Comparison of ENCODE assay signal across 39 cellular contexts in the genomic region with DNA sequence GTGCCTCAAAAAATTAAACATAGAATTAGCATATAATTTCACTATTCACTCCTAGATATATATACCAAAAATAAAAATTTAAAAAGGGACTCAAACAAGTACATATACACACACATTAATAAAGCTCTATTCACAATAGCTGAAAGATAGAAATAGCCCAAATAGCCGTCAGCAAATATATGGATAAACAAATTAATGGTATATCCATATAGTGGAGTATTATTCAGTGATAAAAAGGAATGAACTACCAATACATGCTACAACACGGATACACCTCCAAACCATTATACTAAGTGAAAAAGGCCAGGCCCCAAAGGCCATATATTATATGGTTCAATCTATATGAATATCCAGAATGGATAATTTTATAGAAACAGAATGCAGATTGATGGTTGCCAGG.
"Had no signal": no experiment of that assay in that cellular context is flagged by ENCODE, and none has a peak within 500 bp of the region (broad histone marks: within the 10 kb centered on the region; RNA-seq: fewer than 3 reads in every experiment).

No MANE protein-coding gene starts in this region.

- H3K4me3 ChIP-seq: adrenal gland, ascending aorta, body of pancreas, breast epithelium, cardiac muscle cell had no signal

- H3K9me3 ChIP-seq: adrenal gland, ascending aorta, body of pancreas, breast epithelium had no signal

- H3K4me1 Mint-ChIP-seq: activated naive CD4-positive, alpha-beta T cell treated with anti-CD3 and anti-CD28 coated beads, Interleukin-2, amount 10 ng/mL, durations not matched to agents 7 days and 5 days; activated naive CD4-positive, alpha-beta T cell treated with anti-CD3 and anti-CD28 coated beads, Interleukin-2, amount 50 U/mL, for 24 hours; activated naive CD8-positive, alpha-beta T cell treated with anti-CD3 and anti-CD28 coated beads for 36 hours; activated naive CD8-positive, alpha-beta T cell treated with anti-CD3 and anti-CD28 coated beads, Interleukin-2, amount 50 U/mL, for 24 hours had no signal

- H3K27me3 ChIP-seq: adrenal gland, ascending aorta, body of pancreas, brain microvascular endothelial cell, breast epithelium, cardiac muscle cell had no signal

- H3K4me1 ChIP-seq: adrenal gland, ascending aorta, body of pancreas, breast epithelium had no signal

- H3K9me3 Mint-ChIP-seq: activated naive CD4-positive, alpha-beta T cell treated with anti-CD3 and anti-CD28 coated beads for 36 hours; activated naive CD4-positive, alpha-beta T cell treated with anti-CD3 and anti-CD28 coated beads, Interleukin-2, amount 10 ng/mL, durations not matched to agents 7 days and 5 days; activated naive CD4-positive, alpha-beta T cell treated with anti-CD3 and anti-CD28 coated beads, Interleukin-2, amount 50 U/mL, for 24 hours; activated naive CD4-positive, alpha-beta T cell treated with anti-CD3 and anti-CD28 coated beads, Interleukin-2, amount 50 U/mL, for 72 hours; activated naive CD8-positive, alpha-beta T cell treated with anti-CD3 and anti-CD28 coated beads, Interleukin-2, amount 50 U/mL, for 24 hours; activated T-cell treated with anti-CD3 and anti-CD28 coated beads, Interleukin-2, amount 50 U/mL, for 24 hours; activated T-cell treated with anti-CD3 and anti-CD28 coated beads, Interleukin-2, amount 50 U/mL, for 4 hours; activated T-helper 1 cell treated with anti-CD3 and anti-CD28 coated beads, Interleukin-12 subunit alpha, Interleukin-12 subunit beta, Interleukin-2, Interleukin-4 antibody, amounts not matched to agents 30 ng/mL and 10 ng/mL and 1 ng/mL, durations not matched to agents 14 hours and 24 hours and 36 hours; activated T-helper 17 cell treated with anti-CD3 and anti-CD28 coated beads, Interleukin-2, amount 50 U/mL, for 72 hours; activated T-helper 2 cell treated with anti-CD3 and anti-CD28 coated beads, Interferon-gamma antibody, Interleukin-2, Interleukin-4, amounts not matched to agents 10 μg/mL and 5 μg/mL and 100 μg/mL, durations not matched to agents 14 hours and 24 hours and 36 hours; central memory CD8-positive, alpha-beta T cell had no signal

- H3K4me3 Mint-ChIP-seq: activated naive CD4-positive, alpha-beta T cell treated with anti-CD3 and anti-CD28 coated beads for 36 hours; activated naive CD4-positive, alpha-beta T cell treated with anti-CD3 and anti-CD28 coated beads, Interleukin-2, amount 10 ng/mL, durations not matched to agents 7 days and 5 days; activated naive CD4-positive, alpha-beta T cell treated with anti-CD3 and anti-CD28 coated beads, Interleukin-2, amount 50 U/mL, for 24 hours; activated naive CD8-positive, alpha-beta T cell; activated naive CD8-positive, alpha-beta T cell treated with anti-CD3 and anti-CD28 coated beads for 36 hours; activated naive CD8-positive, alpha-beta T cell treated with anti-CD3 and anti-CD28 coated beads, Interleukin-2, amount 10 ng/mL, durations not matched to agents 7 days and 5 days; activated naive CD8-positive, alpha-beta T cell treated with anti-CD3 and anti-CD28 coated beads, Interleukin-2, amount 50 U/mL, for 24 hours; activated T-cell treated with anti-CD3 and anti-CD28 coated beads, Interleukin-2, amount 50 U/mL, for 24 hours; activated T-cell treated with anti-CD3 and anti-CD28 coated beads, Interleukin-2, amount 50 U/mL, for 4 hours; activated T-helper 1 cell treated with anti-CD3 and anti-CD28 coated beads, Interleukin-12 subunit alpha, Interleukin-12 subunit beta, Interleukin-2, Interleukin-4 antibody, amounts not matched to agents 30 ng/mL and 10 ng/mL and 1 ng/mL, durations not matched to agents 14 hours and 24 hours and 36 hours; activated T-helper 17 cell treated with anti-CD3 and anti-CD28 coated beads, Interleukin-2, amount 50 U/mL, for 72 hours; brain; central memory CD8-positive, alpha-beta T cell had no signal

- H3K27ac Mint-ChIP-seq: activated naive CD4-positive, alpha-beta T cell treated with anti-CD3 and anti-CD28 coated beads for 36 hours; activated naive CD4-positive, alpha-beta T cell treated with anti-CD3 and anti-CD28 coated beads, Interleukin-2, amount 10 ng/mL, durations not matched to agents 7 days and 5 days; activated naive CD4-positive, alpha-beta T cell treated with anti-CD3 and anti-CD28 coated beads, Interleukin-2, amount 50 U/mL, for 24 hours; activated naive CD4-positive, alpha-beta T cell treated with anti-CD3 and anti-CD28 coated beads, Interleukin-2, amount 50 U/mL, for 72 hours; activated naive CD8-positive, alpha-beta T cell; activated naive CD8-positive, alpha-beta T cell treated with anti-CD3 and anti-CD28 coated beads for 36 hours; activated naive CD8-positive, alpha-beta T cell treated with anti-CD3 and anti-CD28 coated beads, Interleukin-2, amount 10 ng/mL, durations not matched to agents 7 days and 5 days; activated naive CD8-positive, alpha-beta T cell treated with anti-CD3 and anti-CD28 coated beads, Interleukin-2, amount 50 U/mL, for 24 hours; activated T-cell treated with anti-CD3 and anti-CD28 coated beads, Interleukin-2, amount 50 U/mL, for 24 hours; activated T-helper 1 cell treated with anti-CD3 and anti-CD28 coated beads, Interleukin-12 subunit alpha, Interleukin-12 subunit beta, Interleukin-2, Interleukin-4 antibody, amounts not matched to agents 30 ng/mL and 10 ng/mL and 1 ng/mL, durations not matched to agents 14 hours and 24 hours and 36 hours; activated T-helper 17 cell treated with anti-CD3 and anti-CD28 coated beads, Interleukin-2, amount 50 U/mL, for 72 hours; activated T-helper 2 cell treated with anti-CD3 and anti-CD28 coated beads, Interferon-gamma antibody, Interleukin-2, Interleukin-4, amounts not matched to agents 10 μg/mL and 5 μg/mL and 100 μg/mL, durations not matched to agents 14 hours and 24 hours and 36 hours; brain had no signal

- H3K27ac ChIP-seq: adrenal gland, ascending aorta, body of pancreas, brain microvascular endothelial cell, breast epithelium, cardiac muscle cell had no signal

- ATAC-seq: activated naive CD4-positive, alpha-beta T cell treated with anti-CD3 and anti-CD28 coated beads, Interleukin-2, amount 50 U/mL, for 72 hours; activated naive CD8-positive, alpha-beta T cell treated with anti-CD3 and anti-CD28 coated beads, Interleukin-2, amount 50 U/mL, for 24 hours; activated T-cell treated with anti-CD3 and anti-CD28 coated beads, Interleukin-2, amount 50 U/mL, for 4 hours; activated T-helper 17 cell treated with anti-CD3 and anti-CD28 coated beads, Interleukin-2, amount 50 U/mL, for 72 hours; body of pancreas had no signal

- FAIRE-seq: astrocyte, bronchial epithelial cell had no signal

- H3K27me3 Mint-ChIP-seq: activated naive CD4-positive, alpha-beta T cell treated with anti-CD3 and anti-CD28 coated beads, Interleukin-2, amount 10 ng/mL, durations not matched to agents 7 days and 5 days; activated naive CD4-positive, alpha-beta T cell treated with anti-CD3 and anti-CD28 coated beads, Interleukin-2, amount 50 U/mL, for 24 hours; activated naive CD8-positive, alpha-beta T cell; activated naive CD8-positive, alpha-beta T cell treated with anti-CD3 and anti-CD28 coated beads for 36 hours; activated naive CD8-positive, alpha-beta T cell treated with anti-CD3 and anti-CD28 coated beads, Interleukin-2, amount 10 ng/mL, durations not matched to agents 7 days and 5 days; activated naive CD8-positive, alpha-beta T cell treated with anti-CD3 and anti-CD28 coated beads, Interleukin-2, amount 50 U/mL, for 24 hours; activated T-cell treated with anti-CD3 and anti-CD28 coated beads, Interleukin-2, amount 50 U/mL, for 24 hours; activated T-helper 17 cell treated with anti-CD3 and anti-CD28 coated beads, Interleukin-2, amount 50 U/mL, for 72 hours; central memory CD8-positive, alpha-beta T cell had no signal

- H3K36me3 Mint-ChIP-seq: activated naive CD4-positive, alpha-beta T cell treated with anti-CD3 and anti-CD28 coated beads, Interleukin-2, amount 10 ng/mL, durations not matched to agents 7 days and 5 days; activated naive CD8-positive, alpha-beta T cell treated with anti-CD3 and anti-CD28 coated beads, Interleukin-2, amount 10 ng/mL, durations not matched to agents 7 days and 5 days; brain had no signal

- DNase-seq: activated effector memory CD4-positive, alpha-beta T cell treated with anti-CD3 and anti-CD28 coated beads, Interleukin-2, amount 50 U/mL, for 16 hours; activated effector memory CD4-positive, alpha-beta T cell treated with Interleukin-2 at 50 U/mL for 16 hours; activated gamma-delta T cell; activated gamma-delta T cell treated with Interleukin-2 at 50 U/mL for 16 hours; activated naive CD4-positive, alpha-beta T cell; activated naive CD4-positive, alpha-beta T cell treated with anti-CD3 and anti-CD28 coated beads for 36 hours; activated naive CD4-positive, alpha-beta T cell treated with anti-CD3 and anti-CD28 coated beads, Interleukin-2, amount 10 ng/mL, durations not matched to agents 7 days and 5 days; activated naive CD4-positive, alpha-beta T cell treated with anti-CD3 and anti-CD28 coated beads, Interleukin-2, amount 50 U/mL, for 16 hours; activated naive CD4-positive, alpha-beta T cell treated with Interleukin-2 at 50 U/mL for 16 hours; activated naive CD8-positive, alpha-beta T cell treated with anti-CD3 and anti-CD28 coated beads for 36 hours; activated naive CD8-positive, alpha-beta T cell treated with anti-CD3 and anti-CD28 coated beads, Interleukin-2, amount 10 ng/mL, durations not matched to agents 7 days and 5 days; activated naive CD8-positive, alpha-beta T cell treated with anti-CD3 and anti-CD28 coated beads, Interleukin-2, amount 50 U/mL, for 24 hours; activated T-cell treated with anti-CD3 and anti-CD28 coated beads, Interleukin-2, amount 50 U/mL, for 1 hour; activated T-cell treated with anti-CD3 and anti-CD28 coated beads, Interleukin-2, amount 50 U/mL, for 24 hours; activated T-cell treated with anti-CD3 and anti-CD28 coated beads, Interleukin-2, amount 50 U/mL, for 4 hours; activated T-cell treated with anti-CD3 and anti-CD28 coated beads, Interleukin-2, amount 50 U/mL, for 48 hours; adrenal gland; amniotic stem cell; amygdala; anterior cingulate cortex; aorta; body of pancreas; brain microvascular endothelial cell; caudate nucleus; central memory CD4-positive, alpha-beta T cell; cerebellar nuclear complex had no signal

- H3K36me3 ChIP-seq: adrenal gland, ascending aorta, brain microvascular endothelial cell, breast epithelium, cardiac muscle cell had no signal
